ENCODE assay signal across 21 cellular contexts in the genomic region with DNA sequence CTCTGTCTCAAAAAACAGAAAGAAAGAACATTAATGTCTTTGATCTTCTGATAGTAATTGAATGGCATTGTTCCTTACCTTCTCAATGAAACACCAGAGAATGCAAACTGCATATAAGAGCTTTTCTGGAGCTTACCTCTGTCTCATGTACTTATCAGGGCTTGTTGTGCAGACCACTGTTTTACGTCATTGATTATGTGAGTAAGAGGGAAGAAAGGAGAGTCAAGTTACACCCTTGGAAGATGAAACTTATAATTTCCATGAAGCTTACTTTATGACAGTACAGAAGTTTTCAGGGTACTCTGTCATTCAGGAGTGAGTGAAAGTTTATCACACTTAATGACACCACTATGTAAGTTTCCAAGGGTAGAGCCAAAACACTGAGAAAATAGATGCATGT. TPM values are rescaled to one million over a fixed set of nuclear protein-coding genes. Genes with fewer than 3 reads are reported as not detected.
A peak's percentile ranks its signal among the peaks of the same experiment; 100 is the strongest.
DNase-seq lines count a peak whose midpoint lies in the region; ATAC-seq and TF ChIP-seq lines count a peak whose summit lies in the region.
"Had no signal": no experiment of that assay in that cellular context is flagged by ENCODE, and none has a peak within 500 bp of the region (broad histone marks: within the 10 kb centered on the region; RNA-seq: fewer than 3 reads in every experiment).

No MANE protein-coding gene starts in this region.

- POLR2A ChIA-PET in HEK293T (lab: Yijun Ruan, JAX), result no interaction called here

- H3K9me2 ChIP-seq in GM23248 (ENCODE audit: insufficient read depth), result no peaks in the 10 kb centered on the region

- H3K4me2 ChIP-seq in GM23248 (ENCODE audit: unreplicated experiment), result no peak overlapping the region
- H3K4me2 ChIP-seq: A549 had no signal

- no peaks in the 10 kb centered on the region for H3K27me3 Mint-ChIP-seq in stimulated activated memory B cell treated with anti-CD40 and anti-IgM and Interleukin-4, amounts not matched to agents 10 μg/mL and 1 μg/mL and 100 μg/mL, for 72 hours

- peaks cover 18% of the 10 kb centered on the region for H3K4me1 ChIP-seq in GM23248 (ENCODE audit: insufficient read depth)
- H3K4me1 ChIP-seq: A549 had no signal

- CTCF ChIA-PET in HEK293T (lab: Yijun Ruan, JAX), result no interaction called here

- no peaks in the 10 kb centered on the region for H3K4me1 Mint-ChIP-seq in stimulated activated memory B cell treated with anti-CD40 and anti-IgM and Interleukin-4, amounts not matched to agents 10 μg/mL and 1 μg/mL and 100 μg/mL, for 72 hours
- H3K4me1 Mint-ChIP-seq: CD4-positive, alpha-beta memory T cell; H9 had no signal

- in situ Hi-C loops in GM23248 (cut with MboI), result no loop called here

- H3K36me3 Mint-ChIP-seq in stimulated activated memory B cell treated with anti-CD40 and anti-IgM and Interleukin-4, amounts not matched to agents 10 μg/mL and 1 μg/mL and 100 μg/mL, for 72 hours, result peaks cover 31% of the 10 kb centered on the region

- ATAC-seq in stimulated activated memory B cell treated with anti-CD40 and anti-IgM and Interleukin-4, amounts not matched to agents 10 μg/mL and 1 μg/mL and 100 μg/mL, for 72 hours, result peak; percentile 16
- no peak for ATAC-seq in GM21619 (IDR thresholded peaks at IDR 0.05; ENCODE audit: unreplicated experiment)
- ATAC-seq: A549, HCT116 had no signal

- DNase-seq in GM23248, result peak; percentile 12
- peak; percentile 18 for DNase-seq in amniotic epithelial cell (ENCODE audit: low read depth)
- peak; percentile 43 for DNase-seq in fibroblast of peridontal ligament (ENCODE audit: extremely low read depth)
- no peak for DNase-seq in HuH-7 (ENCODE audit: low spot score)
- no peak for DNase-seq in HEK293T (ENCODE audit: extremely low spot score)
- DNase-seq: 8988T; ACHN; C1 segment of cervical spinal cord; Calu3; CD4-positive, alpha-beta memory T cell; COR-L47; DMS53; DMS79 treated with DMSO at 0.1 percent for 48 hours; GF-D8; H9 had no signal

- H3K79me2 ChIP-seq in GM23248 (ENCODE audit: insufficient read depth), result no peaks in the 10 kb centered on the region

- H2AFZ ChIP-seq in GM23248, result no peak overlapping the region

- no peak overlapping the region for H3K4me3 ChIP-seq in GM23248
- H3K4me3 ChIP-seq: A549 had no signal

- no peaks in the 10 kb centered on the region for H3K27me3 ChIP-seq in GM23248 (replicated peaks; ENCODE audit: insufficient read depth)

- no peaks in the 10 kb centered on the region for H4K20me1 ChIP-seq in GM23248 (ENCODE audit: insufficient read depth)

- H3K27ac Mint-ChIP-seq in stimulated activated memory B cell treated with anti-CD40 and anti-IgM and Interleukin-4, amounts not matched to agents 10 μg/mL and 1 μg/mL and 100 μg/mL, for 72 hours, result no peak overlapping the region
- H3K27ac Mint-ChIP-seq: CD4-positive, alpha-beta memory T cell; H9 had no signal

- H3K9ac ChIP-seq in GM23248, result no peak overlapping the region

- peaks cover 7% of the 10 kb centered on the region for H3K9me3 Mint-ChIP-seq in stimulated activated memory B cell treated with anti-CD40 and anti-IgM and Interleukin-4, amounts not matched to agents 10 μg/mL and 1 μg/mL and 100 μg/mL, for 72 hours

- peaks cover 4% of the 10 kb centered on the region; the same call in 1 of the 2 replicates for H3K36me3 ChIP-seq in GM23248 (ENCODE audit: low read depth)

- H3K27ac ChIP-seq in GM23248, result no peak overlapping the region
- H3K27ac ChIP-seq: A549 had no signal

- H3F3A ChIP-seq in GM23248 (ENCODE audit: insufficient read depth), result peaks cover 46% of the 10 kb centered on the region

- WGBS in GM23248 (ENCODE audit: low coverage in 1 of 2, low lambda C conversion rate in 2 of 2, missing lambda C conversion rate in 2 of 2), 2 experiments, result 58 to 74% methylated on average over 1 of the region's 1 CpG

- no peak overlapping the region for H3K4me3 Mint-ChIP-seq in stimulated activated memory B cell treated with anti-CD40 and anti-IgM and Interleukin-4, amounts not matched to agents 10 μg/mL and 1 μg/mL and 100 μg/mL, for 72 hours
- H3K4me3 Mint-ChIP-seq: CD4-positive, alpha-beta memory T cell; H9 had no signal

- no peaks in the 10 kb centered on the region for H3K9me3 ChIP-seq in GM23248 (ENCODE audit: low read depth)

TF ChIP-seq in HEK293T, 16 proteins besides CTCF, POLR2A, EP300 and RAD21:
- TF ChIP-seq BHLHE40 (IDR thresholded peaks at IDR 0.05; ENCODE audit: borderline replicate concordance) (no peak), FOXM1 (IDR thresholded peaks at IDR 0.05; ENCODE audit: borderline replicate concordance) (no peak), SP1 (IDR thresholded peaks at IDR 0.05) (no peak), CTBP1 (IDR thresholded peaks at IDR 0.05; ENCODE audit: borderline replicate concordance) (no peak), FOXA1 (IDR thresholded peaks at IDR 0.05) (no peak), ZNF384 (IDR thresholded peaks at IDR 0.05) (no peak), L3MBTL2 (conservative IDR thresholded peaks at IDR 0.05) (no peak), FOXK2 (IDR thresholded peaks at IDR 0.05) (no peak), ELF4 (IDR thresholded peaks at IDR 0.05) (no peak), LEF1 (IDR thresholded peaks at IDR 0.05; ENCODE audit: borderline replicate concordance) (no peak), ARNT (IDR thresholded peaks at IDR 0.05) (no peak)

RNA-seq across cellular contexts. Expression of a gene that starts 49.0 kb away (rescaled TPM):
- 2.7 TPM in 1 of 2 replicates, not detected in the other for total RNA-seq in GM23248 (2014; rRNA removed; shearing (Covaris generic))
- 0.08 TPM in 1 of 2 replicates, not detected in the other for polyA plus RNA-seq in GM23248 (2016; fragmentation: Nextera tagmentation; extraction: Ambion mirVana)
- total RNA-seq: CD4-positive, alpha-beta memory T cell; G401; H4; H9 had no signal
- polyA plus RNA-seq: CD4-positive, alpha-beta memory T cell had no signal

Comparison
In these comparisons a context has a peak if more than half of its experiments do, and no peak if none do; other contexts are left out.
1. DNase-seq: peak in GM23248 (single experiment), amniotic epithelial cell (single experiment) and fibroblast of peridontal ligament (single experiment); none in HuH-7 (single experiment) and HEK293T (single experiment).